In genomic region chr1:54404939-54405880, GRCh38 we compare ENCODE assay signal across 1 cellular context.
TF ChIP-seq lines count a peak whose summit lies in the region.

No MANE protein-coding gene starts in this region.

TF ChIP-seq in HEK293, 187 proteins besides CTCF, POLR2A, EP300 and RAD21 (continued from another document):
- peak; percentile 57 for TF ChIP-seq PATZ1 (tag by site-specific recombination; IDR thresholded peaks at IDR 0.05)
- TF ChIP-seq SCRT1 (tag by site-specific recombination; IDR thresholded peaks at IDR 0.05; ENCODE audit: borderline replicate concordance): no peak
- no peak for TF ChIP-seq MZF1 (tag by site-specific recombination; IDR thresholded peaks at IDR 0.05; ENCODE audit: borderline replicate concordance)
- peak; percentile 20; the same call in 1 of the 2 replicates for TF ChIP-seq KLF9 (tag by site-specific recombination; IDR thresholded peaks at IDR 0.05; ENCODE audit: low read depth)
- no peak for TF ChIP-seq ZFP69B (tag by site-specific recombination; IDR thresholded peaks at IDR 0.05)
- no peak for TF ChIP-seq ZNF155 (tag by site-specific recombination; IDR thresholded peaks at IDR 0.05)
- no peak for TF ChIP-seq BCL11A (tag by site-specific recombination; IDR thresholded peaks at IDR 0.05; ENCODE audit: low read depth)
- no peak for TF ChIP-seq ZNF660 (tag by site-specific recombination; IDR thresholded peaks at IDR 0.05)
- TF ChIP-seq ZNF2 (tag by site-specific recombination; IDR thresholded peaks at IDR 0.05): no peak
- peak; percentile 74 for TF ChIP-seq ZBTB8A (tag by site-specific recombination; IDR thresholded peaks at IDR 0.05)
- TF ChIP-seq ZNF624 (tag by site-specific recombination; IDR thresholded peaks at IDR 0.05): no peak
- no peak for TF ChIP-seq ZNF48 (tag by site-specific recombination; IDR thresholded peaks at IDR 0.05)
- TF ChIP-seq ZNF223 (tag by site-specific recombination; IDR thresholded peaks at IDR 0.05): peak; percentile 24; the same call in 1 of the 2 replicates
- peak; percentile 74 for TF ChIP-seq ZBTB26 (tag by site-specific recombination; optimal IDR thresholded peaks at IDR 0.05)
- no peak for TF ChIP-seq BCL11B (tag by site-specific recombination; IDR thresholded peaks at IDR 0.05; ENCODE audit: low read depth)
- TF ChIP-seq OSR2 (tag by site-specific recombination; IDR thresholded peaks at IDR 0.05): no peak
- TF ChIP-seq ZFHX2 (tag by site-specific recombination; conservative IDR thresholded peaks at IDR 0.05): no peak; the same call in 1 of the 2 replicates
- TF ChIP-seq GLIS1 (tag by site-specific recombination; IDR thresholded peaks at IDR 0.05): 0 out of 2 replicates have a peak, but pooled peaks have one; percentile 14
- TF ChIP-seq ZBTB20 (tag by site-specific recombination; IDR thresholded peaks at IDR 0.05): peak; percentile 46; the same call in 1 of the 2 replicates
- no peak for TF ChIP-seq PRDM1 (tag by site-specific recombination; IDR thresholded peaks at IDR 0.05)
- no peak for TF ChIP-seq ZSCAN18 (tag by site-specific recombination; IDR thresholded peaks at IDR 0.05)
- peak; percentile 74 for TF ChIP-seq GLIS2 (tag by site-specific recombination; IDR thresholded peaks at IDR 0.05)
- TF ChIP-seq ZEB2 (tag by site-specific recombination; IDR thresholded peaks at IDR 0.05): 0 out of 2 replicates have a peak, but pooled peaks have one; percentile 19
- TF ChIP-seq ZNF513 (tag by site-specific recombination; IDR thresholded peaks at IDR 0.05): no peak
- no peak for TF ChIP-seq ZNF266 (tag by site-specific recombination; IDR thresholded peaks at IDR 0.05; ENCODE audit: low read depth)
- no peak for TF ChIP-seq FEZF1 (tag by site-specific recombination; IDR thresholded peaks at IDR 0.05)
- TF ChIP-seq KLF17 (tag by site-specific recombination; IDR thresholded peaks at IDR 0.05): 0 out of 2 replicates have a peak, but pooled peaks have one; percentile 15
